Comparison of ENCODE assay signal across 8 cellular contexts in genomic region chr2:73907840-73908452, GRCh38. TPM values are rescaled to one million over a fixed set of nuclear protein-coding genes. Genes with fewer than 3 reads are reported as not detected.
A peak's percentile ranks its signal among the peaks of the same experiment; 100 is the strongest.
DNase-seq lines count a peak whose midpoint lies in the region; ATAC-seq and TF ChIP-seq lines count a peak whose summit lies in the region.

No MANE protein-coding gene starts in this region.

- no peaks in the 10 kb centered on the region for H3K79me1 ChIP-seq in mesendoderm (ENCODE audit: low read length)

- in situ Hi-C loops in GM13976 (cut with MboI; ENCODE audit: low sequenced_read_pairs, unreplicated experiment): no loop called here
- in situ Hi-C loops in astrocyte of the spinal cord (cut with HindIII; ENCODE audit: low sequenced_read_pairs): no loop called here

- H2AK5ac ChIP-seq in mesendoderm (ENCODE audit: low read length): no peak overlapping the region

- no peak overlapping the region for H3K27ac ChIP-seq in SJCRH30
- H3K27ac ChIP-seq in mesendoderm (ENCODE audit: low read depth, low read length): no peak overlapping the region

- peak; percentile 52; the same call in 1 of the 2 replicates for TF ChIP-seq RAD21 in Ishikawa (IDR thresholded peaks at IDR 0.05; ENCODE audit: low read depth)

- H2BK15ac ChIP-seq in mesendoderm (replicated peaks; ENCODE audit: low read depth): no peak overlapping the region

- no peak overlapping the region for H3K9ac ChIP-seq in mesendoderm (ENCODE audit: low read length)

- H3K27me3 ChIP-seq in SJCRH30 (peaks cover 5% of the 10 kb centered on the region; the same call in 1 of the 2 replicates), mesendoderm (ENCODE audit: insufficient read depth, low read length, poor library complexity) (no peaks in the 10 kb centered on the region)

- peak; percentile 65; the same call in 1 of the 2 replicates for TF ChIP-seq EP300 in Ishikawa (IDR thresholded peaks at IDR 0.05; ENCODE audit: borderline replicate concordance)

- WGBS in mesendoderm (ENCODE audit: extremely low coverage, insufficient coverage, low lambda C conversion rate): no CpG with 5 or more reads among the region's 5 CpGs

- H3K4me2 ChIP-seq in mesendoderm (ENCODE audit: low read length): no peak overlapping the region

- H2BK120ac ChIP-seq in mesendoderm (ENCODE audit: low read depth, low read length): no peak overlapping the region

- peaks cover 4% of the 10 kb centered on the region for H3K4me1 ChIP-seq in SJCRH30
- no peaks in the 10 kb centered on the region for H3K4me1 ChIP-seq in mesendoderm (ENCODE audit: control insufficient read depth, low read depth, low read length)

- no peaks in the 10 kb centered on the region for H3K79me2 ChIP-seq in mesendoderm (ENCODE audit: control insufficient read depth, insufficient read depth, low read length)

- H2BK5ac ChIP-seq in mesendoderm (ENCODE audit: low read length): no peak overlapping the region

- peak; percentile 49 for TF ChIP-seq CTCF in GM13976 (IDR thresholded peaks at IDR 0.05; ENCODE audit: borderline replicate concordance, control extremely low read depth, extremely low read depth, insufficient read depth, missing control alignments)
- TF ChIP-seq CTCF in astrocyte of the spinal cord (IDR thresholded peaks at IDR 0.05; ENCODE audit: low read depth, low read length): peak; percentile 36

- ATAC-seq in HG02870 (IDR thresholded peaks at IDR 0.05; ENCODE audit: unreplicated experiment) (no peak), GM21825 (IDR thresholded peaks at IDR 0.05; ENCODE audit: unreplicated experiment) (no peak), HG03457 (IDR thresholded peaks at IDR 0.05; ENCODE audit: unreplicated experiment) (no peak)

- no peaks in the 10 kb centered on the region for H3K36me3 ChIP-seq in SJCRH30
- no peaks in the 10 kb centered on the region for H3K36me3 ChIP-seq in mesendoderm (ENCODE audit: control insufficient read depth, insufficient read depth, low read length)

- no peak overlapping the region for H3K18ac ChIP-seq in mesendoderm (ENCODE audit: low read length)

- H4K8ac ChIP-seq in mesendoderm (ENCODE audit: low read depth, low read length): no peak overlapping the region

- no peak overlapping the region for H3K56ac ChIP-seq in mesendoderm (ENCODE audit: low read length)

- H3K23ac ChIP-seq in mesendoderm (ENCODE audit: low read length): no peak overlapping the region

- DNase-seq in GM13976 (ENCODE audit: low spot score) (peak; percentile 75), SJCRH30 (peak; percentile 50 to 76), astrocyte of the spinal cord (ENCODE audit: low read depth, low spot score) (peak; percentile 88), mesendoderm (peak; percentile 58)

- no peaks in the 10 kb centered on the region for H3K9me3 ChIP-seq in SJCRH30 (replicated peaks)

- no peak overlapping the region for H3K4ac ChIP-seq in mesendoderm (ENCODE audit: low read depth, low read length)

- no peak overlapping the region for H4K5ac ChIP-seq in mesendoderm (ENCODE audit: low read length)

- H3K4me3 ChIP-seq in SJCRH30 (no peak overlapping the region), astrocyte of the spinal cord (ENCODE audit: low read depth, low read length) (no peak overlapping the region), mesendoderm (ENCODE audit: low read length) (no peak overlapping the region)

TF ChIP-seq in Ishikawa, 13 proteins besides CTCF, POLR2A, EP300 and RAD21:
- no peak for TF ChIP-seq FOXM1 (IDR thresholded peaks at IDR 0.05; ENCODE audit: borderline replicate concordance, low read depth)
- no peak for TF ChIP-seq CREB1 (IDR thresholded peaks at IDR 0.05; ENCODE audit: low read depth)
- no peak for TF ChIP-seq YY1 (IDR thresholded peaks at IDR 0.05; ENCODE audit: low read depth)
- TF ChIP-seq CEBPB (IDR thresholded peaks at IDR 0.05): peak; percentile 94
- TF ChIP-seq TEAD4 (IDR thresholded peaks at IDR 0.05): peak; percentile 79
- peak; percentile 90 for TF ChIP-seq TCF12 (IDR thresholded peaks at IDR 0.05; ENCODE audit: low read depth)
- TF ChIP-seq USF1 (IDR thresholded peaks at IDR 0.05): peak; percentile 77
- TF ChIP-seq ZBTB7A (IDR thresholded peaks at IDR 0.05; ENCODE audit: low read depth): no peak
- TF ChIP-seq EGR1 (IDR thresholded peaks at IDR 0.05): no peak
- no peak for TF ChIP-seq TAF1 (IDR thresholded peaks at IDR 0.05; ENCODE audit: low read depth)
- peak; percentile 56; the same call in 1 of the 2 replicates for TF ChIP-seq NFIC (IDR thresholded peaks at IDR 0.05)

RNA-seq across cellular contexts. Expression of gene ACTG2, which starts 15.1 kb away (rescaled TPM):
- total RNA-seq in SJCRH30 (2014; rRNA removed; shearing (Covaris generic)): 0.08 TPM in 1 of 2 replicates, not detected in the other
- polyA plus RNA-seq in mesendoderm (2013, experiment 1 of 2): 11.4 TPM
- 12.6 TPM for polyA plus RNA-seq in mesendoderm (2013, experiment 2 of 2)

RNA-seq across cellular contexts. Expression of gene DGUOK, which starts 18.7 kb away (rescaled TPM):
- total RNA-seq in SJCRH30 (2014; rRNA removed; shearing (Covaris generic)): 100 and 105 TPM in 2 replicates
- polyA plus RNA-seq in mesendoderm (2013, experiment 1 of 2): 137 TPM
- 137 TPM for polyA plus RNA-seq in mesendoderm (2013, experiment 2 of 2)
